18 cellular contexts compared by ENCODE assay signal in genomic region chr5:124713595-124713994, GRCh38. TPM values are rescaled to one million over a fixed set of nuclear protein-coding genes. Genes with fewer than 3 reads are reported as not detected.
"Had no signal": no experiment of that assay in that cellular context is flagged by ENCODE, and none has a peak within 500 bp of the region (broad histone marks: within the 10 kb centered on the region; RNA-seq: fewer than 3 reads in every experiment).

No MANE protein-coding gene starts in this region.

- H3K9me3 Mint-ChIP-seq: activated CD8-positive, alpha-beta T cell treated with anti-CD3 and anti-CD28 coated beads for 36 hours; activated T-helper 1 cell treated with anti-CD3 and anti-CD28 coated beads, Interleukin-12 subunit alpha, Interleukin-12 subunit beta, Interleukin-2, Interleukin-4 antibody, amounts not matched to agents 30 ng/mL and 10 ng/mL and 1 ng/mL, durations not matched to agents 14 hours and 24 hours and 36 hours had no signal

- H3K9ac ChIP-seq: neural progenitor cell, parathyroid adenoma had no signal

- ATAC-seq: activated CD4-positive, alpha-beta T cell treated with anti-CD3 and anti-CD28 coated beads for 36 hours; activated CD8-positive, alpha-beta T cell treated with anti-CD3 and anti-CD28 coated beads for 36 hours had no signal

- H3K4me1 Mint-ChIP-seq: activated CD4-positive, alpha-beta T cell treated with anti-CD3 and anti-CD28 coated beads for 36 hours; activated naive CD4-positive, alpha-beta T cell treated with anti-CD3 and anti-CD28 coated beads, Interleukin-2, amount 10 ng/mL, durations not matched to agents 7 days and 5 days had no signal

- H3K27ac ChIP-seq: gastrocnemius medialis, left ventricle myocardium inferior, neural progenitor cell, parathyroid adenoma, stomach had no signal

- H3K36me3 Mint-ChIP-seq: activated naive CD4-positive, alpha-beta T cell treated with anti-CD3 and anti-CD28 coated beads, Interleukin-2, amount 10 ng/mL, durations not matched to agents 7 days and 5 days had no signal

- H3K9me3 ChIP-seq: gastrocnemius medialis, left ventricle myocardium inferior, stomach had no signal

- H3K4me2 ChIP-seq: neural progenitor cell had no signal

- H3K4me3 Mint-ChIP-seq: activated CD4-positive, alpha-beta T cell treated with anti-CD3 and anti-CD28 coated beads for 36 hours; activated CD8-positive, alpha-beta T cell treated with anti-CD3 and anti-CD28 coated beads for 36 hours; activated naive CD4-positive, alpha-beta T cell treated with anti-CD3 and anti-CD28 coated beads, Interleukin-2, amount 10 ng/mL, durations not matched to agents 7 days and 5 days; activated T-helper 1 cell treated with anti-CD3 and anti-CD28 coated beads, Interleukin-12 subunit alpha, Interleukin-12 subunit beta, Interleukin-2, Interleukin-4 antibody, amounts not matched to agents 30 ng/mL and 10 ng/mL and 1 ng/mL, durations not matched to agents 14 hours and 24 hours and 36 hours; neural progenitor cell had no signal

- H3K36me3 ChIP-seq: gastrocnemius medialis, left ventricle myocardium inferior, neural progenitor cell, stomach had no signal

- H3K4me3 ChIP-seq: gastrocnemius medialis, left ventricle myocardium inferior, neural progenitor cell, stomach had no signal

- FAIRE-seq: colon, endothelial cell of umbilical vein, keratinocyte, urothelium cell line had no signal

- H3K27me3 Mint-ChIP-seq: activated CD4-positive, alpha-beta T cell treated with anti-CD3 and anti-CD28 coated beads for 36 hours; activated naive CD4-positive, alpha-beta T cell treated with anti-CD3 and anti-CD28 coated beads, Interleukin-2, amount 10 ng/mL, durations not matched to agents 7 days and 5 days had no signal

- DNase-seq: activated CD4-positive, alpha-beta T cell treated with anti-CD3 and anti-CD28 coated beads for 36 hours; activated CD8-positive, alpha-beta memory T cell treated with anti-CD3 and anti-CD28 coated beads, Interleukin-2, amount 50 U/mL, for 48 hours; activated CD8-positive, alpha-beta T cell treated with anti-CD3 and anti-CD28 coated beads for 36 hours; activated naive CD4-positive, alpha-beta T cell treated with anti-CD3 and anti-CD28 coated beads, Interleukin-2, amount 10 ng/mL, durations not matched to agents 7 days and 5 days; gastrocnemius medialis; left ventricle myocardium inferior; retina; stimulated activated CD4-positive, alpha-beta T cell treated with anti-CD3 and anti-CD28 coated beads, Interleukin-15, amount 100 ng/mL, for 24 hours; stimulated activated CD4-positive, alpha-beta T cell treated with anti-CD3 and anti-CD28 coated beads, Interleukin-4, amount 100 ng/mL, for 24 hours; stomach; T-helper 2 cell had no signal

- H3K27ac Mint-ChIP-seq: activated CD4-positive, alpha-beta T cell treated with anti-CD3 and anti-CD28 coated beads for 36 hours; activated CD8-positive, alpha-beta T cell treated with anti-CD3 and anti-CD28 coated beads for 36 hours; activated naive CD4-positive, alpha-beta T cell treated with anti-CD3 and anti-CD28 coated beads, Interleukin-2, amount 10 ng/mL, durations not matched to agents 7 days and 5 days; activated T-helper 1 cell treated with anti-CD3 and anti-CD28 coated beads, Interleukin-12 subunit alpha, Interleukin-12 subunit beta, Interleukin-2, Interleukin-4 antibody, amounts not matched to agents 30 ng/mL and 10 ng/mL and 1 ng/mL, durations not matched to agents 14 hours and 24 hours and 36 hours; neural progenitor cell had no signal

- H2AFZ ChIP-seq: neural progenitor cell, parathyroid adenoma had no signal

- H3K27me3 ChIP-seq: gastrocnemius medialis, neural progenitor cell, stomach had no signal

- H3K4me1 ChIP-seq: parathyroid adenoma had no signal

RNA-seq across cellular contexts. Expression of gene ZNF608, which starts 32.8 kb away (rescaled TPM):
- total RNA-seq: activated CD4-positive, alpha-beta T cell treated with anti-CD3 and anti-CD28 coated beads for 36 hours; activated CD8-positive, alpha-beta T cell treated with anti-CD3 and anti-CD28 coated beads for 36 hours; activated T-helper 1 cell treated with anti-CD3 and anti-CD28 coated beads, Interleukin-12 subunit alpha, Interleukin-12 subunit beta, Interleukin-2, Interleukin-4 antibody, amounts not matched to agents 30 ng/mL and 10 ng/mL and 1 ng/mL, durations not matched to agents 14 hours and 24 hours and 36 hours had no signal
